8 cellular contexts compared by ENCODE assay signal in genomic region chr15:66841953-66842681, GRCh38.
DNase-seq lines count a peak whose midpoint lies in the region; ATAC-seq and TF ChIP-seq lines count a peak whose summit lies in the region.

No MANE protein-coding gene starts in this region.

- peak overlapping the region; percentile 65 to 97 (median 82) for H3K27ac ChIP-seq in Peyer's patch
- H3K27ac ChIP-seq in caudate nucleus (ENCODE audit: low read depth, low read length) = peak overlapping the region; percentile 28
- H3K27ac ChIP-seq in sigmoid colon = peak overlapping the region; percentile 84 to 96 (median 94)

- ATAC-seq in HG03432 (IDR thresholded peaks at IDR 0.05; ENCODE audit: unreplicated experiment) = no peak

- intact Hi-C loops in sigmoid colon (cut with DNase I) = loop anchor here (2.0 to 5.0 kb wide), 2 partner anchors 40 to 141 kb away; no protein-coding TSS in a partner anchor

- TF ChIP-seq EP300 in sigmoid colon (IDR thresholded peaks at IDR 0.05) = peak in 2 of 4 donors; percentile 11 to 37

- TF ChIP-seq CTCF in Peyer's patch (IDR thresholded peaks at IDR 0.05) (no peak), sigmoid colon (IDR thresholded peaks at IDR 0.05) (no peak)

- peaks cover 0 to 15% (median 2%) of the 10 kb centered on the region in 4 donors for H3K4me1 ChIP-seq in Peyer's patch
- H3K4me1 ChIP-seq in sigmoid colon = peaks cover 0 to 15% (median 12%) of the 10 kb centered on the region in 4 donors

- no peaks in the 10 kb centered on the region for H3K36me3 ChIP-seq in Peyer's patch
- H3K36me3 ChIP-seq in sigmoid colon = no peaks in the 10 kb centered on the region

- 3% methylated on average over 50 of the region's 50 CpGs for WGBS in sigmoid colon, 2 donors

- peak overlapping the region; percentile 31 to 76 (median 47) for H3K4me3 ChIP-seq in Peyer's patch
- peak overlapping the region; percentile 23 to 60 (median 54) for H3K4me3 ChIP-seq in sigmoid colon

- DNase-seq in NCI-H1417 (lab: John Stamatoyannopoulos, UW) = peak in 2 of 3 experiments; percentile 38 to 45
- DNase-seq in NCI-H1417 treated with DMSO at 0.1 percent for 48 hours (lab: John Stamatoyannopoulos, UW) = no peak
- peak; percentile 38 to 86 (median 85) for DNase-seq in Peyer's patch
- peak in 21 of 61 donors; percentile 6 to 70 (median 23) for DNase-seq in caudate nucleus (lab: John Stamatoyannopoulos, UW)
- DNase-seq in iPS-NIHi7 (ENCODE audit: extremely low spot score) = peak; percentile 66
- peak; percentile 95 for DNase-seq in sigmoid colon
- no peak for DNase-seq in KG1 (lab: John Stamatoyannopoulos, UW)

- TF ChIP-seq POLR2A in Peyer's patch (IDR thresholded peaks at IDR 0.05) = peak in 1 of 2 donors; percentile 4
- TF ChIP-seq POLR2A in sigmoid colon (IDR thresholded peaks at IDR 0.05) = no peak

- H3K27me3 ChIP-seq in Peyer's patch (no peaks in the 10 kb centered on the region), sigmoid colon (no peaks in the 10 kb centered on the region)

- H3K9me3 ChIP-seq in Peyer's patch = no peaks in the 10 kb centered on the region
- no peaks in the 10 kb centered on the region for H3K9me3 ChIP-seq in sigmoid colon

Comparison
In these comparisons a context has a peak if more than half of its experiments do, and no peak if none do; other contexts are left out.
1. DNase-seq: peak in NCI-H1417 (2 of 3), Peyer's patch (3 of 3), iPS-NIHi7 (single experiment) and sigmoid colon (single experiment); none in NCI-H1417 treated with DMSO at 0.1 percent for 48 hours (single experiment) and KG1 (single experiment).
2. H3K27ac ChIP-seq: peak in every context shown above with its lines; median percentile 94 in sigmoid colon; 82 in Peyer's patch; 28 in caudate nucleus.